ENCODE assay signal across 2 cellular contexts in the genomic region with DNA sequence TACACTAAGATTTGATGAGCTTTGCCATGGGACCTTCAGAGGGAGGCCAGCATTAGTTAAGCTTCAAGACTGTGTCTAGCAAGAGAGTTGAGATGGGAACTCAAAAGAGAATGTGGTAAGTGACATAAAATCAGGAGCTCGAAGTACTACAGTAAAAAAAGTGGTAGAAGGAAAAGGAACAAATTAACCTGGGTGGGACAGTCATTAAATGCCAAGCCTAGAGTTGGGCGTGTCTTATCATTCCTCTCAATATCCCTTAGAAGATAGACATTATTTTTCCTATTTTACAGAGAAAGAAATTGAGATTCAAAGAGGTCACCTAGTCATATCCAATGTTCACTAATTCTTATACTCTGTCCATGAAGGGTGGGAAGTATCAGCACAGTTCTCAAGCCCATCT.
TF ChIP-seq lines count a peak whose summit lies in the region.

No MANE protein-coding gene starts in this region.

TF ChIP-seq in A549, 52 proteins besides CTCF, POLR2A, EP300 and RAD21:
- no peak for TF ChIP-seq BHLHE40 (IDR thresholded peaks at IDR 0.05; ENCODE audit: low read depth, low read length)
- TF ChIP-seq, protein P1, sequence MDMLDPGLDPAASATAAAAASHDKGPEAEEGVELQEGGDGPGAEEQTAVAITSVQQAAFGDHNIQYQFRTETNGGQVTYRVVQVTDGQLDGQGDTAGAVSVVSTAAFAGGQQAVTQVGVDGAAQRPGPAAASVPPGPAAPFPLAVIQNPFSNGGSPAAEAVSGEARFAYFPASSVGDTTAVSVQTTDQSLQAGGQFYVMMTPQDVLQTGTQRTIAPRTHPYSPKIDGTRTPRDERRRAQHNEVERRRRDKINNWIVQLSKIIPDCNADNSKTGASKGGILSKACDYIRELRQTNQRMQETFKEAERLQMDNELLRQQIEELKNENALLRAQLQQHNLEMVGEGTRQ (IDR thresholded peaks at IDR 0.05), result no peak
- no peak for TF ChIP-seq RNF2 (IDR thresholded peaks at IDR 0.05; ENCODE audit: borderline replicate concordance, low read depth)
- TF ChIP-seq KDM1A (IDR thresholded peaks at IDR 0.05; ENCODE audit: low read depth), result no peak
- TF ChIP-seq POLR2AphosphoS2 (conservative IDR thresholded peaks at IDR 0.05; ENCODE audit: low read length), result no peak
- no peak for TF ChIP-seq HDAC2 (IDR thresholded peaks at IDR 0.05)
- TF ChIP-seq CBX2 (IDR thresholded peaks at IDR 0.05; ENCODE audit: borderline replicate concordance, low read depth), result no peak
- TF ChIP-seq ZC3H11A (IDR thresholded peaks at IDR 0.05), result no peak
- TF ChIP-seq FOXS1 (CRISPR knock-in tag; IDR thresholded peaks at IDR 0.05), result no peak
- no peak for TF ChIP-seq JUNB (IDR thresholded peaks at IDR 0.05)
- TF ChIP-seq HEYL (CRISPR knock-in tag; IDR thresholded peaks at IDR 0.05), result no peak
- TF ChIP-seq, protein P2, sequence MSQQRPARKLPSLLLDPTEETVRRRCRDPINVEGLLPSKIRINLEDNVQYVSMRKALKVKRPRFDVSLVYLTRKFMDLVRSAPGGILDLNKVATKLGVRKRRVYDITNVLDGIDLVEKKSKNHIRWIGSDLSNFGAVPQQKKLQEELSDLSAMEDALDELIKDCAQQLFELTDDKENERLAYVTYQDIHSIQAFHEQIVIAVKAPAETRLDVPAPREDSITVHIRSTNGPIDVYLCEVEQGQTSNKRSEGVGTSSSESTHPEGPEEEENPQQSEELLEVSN (IDR thresholded peaks at IDR 0.05; ENCODE audit: borderline replicate concordance, low read depth), result no peak
- TF ChIP-seq HOXB5 (CRISPR knock-in tag; IDR thresholded peaks at IDR 0.05), result no peak
- no peak for TF ChIP-seq NR3C1 (IDR thresholded peaks at IDR 0.05)
- TF ChIP-seq RARB (CRISPR knock-in tag; IDR thresholded peaks at IDR 0.05), result no peak
- TF ChIP-seq, protein P3, sequence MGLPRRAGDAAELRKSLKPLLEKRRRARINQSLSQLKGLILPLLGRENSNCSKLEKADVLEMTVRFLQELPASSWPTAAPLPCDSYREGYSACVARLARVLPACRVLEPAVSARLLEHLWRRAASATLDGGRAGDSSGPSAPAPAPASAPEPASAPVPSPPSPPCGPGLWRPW (IDR thresholded peaks at IDR 0.05), result no peak
TF ChIP-seq in A549: peak in this region for 0.

TF ChIP-seq in IMR-90, 13 proteins besides CTCF, POLR2A, EP300 and RAD21:
- TF ChIP-seq RCOR1 (IDR thresholded peaks at IDR 0.05; ENCODE audit: insufficient replicate concordance, low read length) (no peak), SMC3 (IDR thresholded peaks at IDR 0.05; ENCODE audit: low read depth, low read length) (no peak), MAZ (IDR thresholded peaks at IDR 0.05; ENCODE audit: borderline replicate concordance, low read depth, low read length) (no peak), CEBPB (IDR thresholded peaks at IDR 0.05; ENCODE audit: low read depth, low read length) (no peak), MAFK (IDR thresholded peaks at IDR 0.05; ENCODE audit: low read depth, low read length) (no peak), BHLHE40 (IDR thresholded peaks at IDR 0.05; ENCODE audit: low read depth, low read length) (no peak), NFE2L2 (IDR thresholded peaks at IDR 0.05; ENCODE audit: low read depth, low read length) (no peak), FOS (IDR thresholded peaks at IDR 0.05; ENCODE audit: low read depth, low read length) (no peak), MXI1 (IDR thresholded peaks at IDR 0.05; ENCODE audit: borderline replicate concordance, low read depth, low read length) (no peak), CHD1 (IDR thresholded peaks at IDR 0.05; ENCODE audit: low read depth, low read length) (no peak), RFX5 (IDR thresholded peaks at IDR 0.05; ENCODE audit: low read depth, low read length) (no peak)
- TF ChIP-seq, protein P1 (IDR thresholded peaks at IDR 0.05; ENCODE audit: low read depth, low read length), result no peak
- TF ChIP-seq, protein P4, sequence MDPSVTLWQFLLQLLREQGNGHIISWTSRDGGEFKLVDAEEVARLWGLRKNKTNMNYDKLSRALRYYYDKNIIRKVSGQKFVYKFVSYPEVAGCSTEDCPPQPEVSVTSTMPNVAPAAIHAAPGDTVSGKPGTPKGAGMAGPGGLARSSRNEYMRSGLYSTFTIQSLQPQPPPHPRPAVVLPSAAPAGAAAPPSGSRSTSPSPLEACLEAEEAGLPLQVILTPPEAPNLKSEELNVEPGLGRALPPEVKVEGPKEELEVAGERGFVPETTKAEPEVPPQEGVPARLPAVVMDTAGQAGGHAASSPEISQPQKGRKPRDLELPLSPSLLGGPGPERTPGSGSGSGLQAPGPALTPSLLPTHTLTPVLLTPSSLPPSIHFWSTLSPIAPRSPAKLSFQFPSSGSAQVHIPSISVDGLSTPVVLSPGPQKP (IDR thresholded peaks at IDR 0.05; ENCODE audit: borderline replicate concordance, low read depth, low read length), result no peak
TF ChIP-seq in IMR-90: peak in this region for 0.
